In genomic region chr1:154219511-154219910, GRCh38 we compare ENCODE assay signal across 8 cellular contexts. TPM values are rescaled to one million over a fixed set of nuclear protein-coding genes. Genes with fewer than 3 reads are reported as not detected.
A peak's percentile ranks its signal among the peaks of the same experiment; 100 is the strongest.
DNase-seq lines count a peak whose midpoint lies in the region; ATAC-seq and TF ChIP-seq lines count a peak whose summit lies in the region.

No MANE protein-coding gene starts in this region.

- peak overlapping the region; percentile 99 for H3K14ac ChIP-seq in IMR-90 (replicated peaks; ENCODE audit: low read depth, low read length)

- POLR2A ChIA-PET in IMR-90 (lab: Charles Lee; ENCODE audit: unreplicated experiment), result no interaction called here

- TF ChIP-seq RAD21 in IMR-90 (IDR thresholded peaks at IDR 0.05; ENCODE audit: low read length), result no peak

- no peak overlapping the region for H2AFZ ChIP-seq in IMR-90 (replicated peaks; ENCODE audit: low read length, poor library complexity)

- peak overlapping the region; percentile 9 for H4K91ac ChIP-seq in IMR-90 (ENCODE audit: insufficient read depth, low read depth, low read length)

- H3K36me3 ChIP-seq in IMR-90 (ENCODE audit: control insufficient read depth, insufficient read depth, low read length), result peaks cover 14% of the 10 kb centered on the region

- H3K79me1 ChIP-seq in IMR-90 (ENCODE audit: low read depth in 1 of 2, low read length in 2 of 2), result peaks cover 19 to 54% of the 10 kb centered on the region in 2 experiments

- BruUV-seq in IMR-90 (replicated peaks; lab: Mats Ljungman, UMichigan), result no TSS peak

- H3K27me3 ChIP-seq in IMR-90 (ENCODE audit: control insufficient read depth, insufficient read depth, low read length), result no peaks in the 10 kb centered on the region

- no peak for ATAC-seq in IMR-90 (ENCODE audit: low read depth)

- peak overlapping the region; percentile 97 for H3K4ac ChIP-seq in IMR-90 (ENCODE audit: low read depth, low read length)

- no peak overlapping the region for H3K18ac ChIP-seq in IMR-90 (ENCODE audit: low read depth, low read length)

- H2BK5ac ChIP-seq in IMR-90 (ENCODE audit: low read depth, low read length, poor library complexity, severe bottlenecking), result peak overlapping the region; percentile 17

- peak overlapping the region; percentile 99 for H2AK9ac ChIP-seq in IMR-90 (replicated peaks; ENCODE audit: low read depth, low read length, poor library complexity)

- H3K4me1 ChIP-seq in IMR-90 (ENCODE audit: control insufficient read depth, insufficient read depth, low read length), result no peaks in the 10 kb centered on the region; the same call in 1 of the 2 replicates

- dilution Hi-C loops in IMR-90 (cut with HindIII; ENCODE audit: low sequenced_read_pairs, unreplicated experiment), result no loop called here

- H3K56ac ChIP-seq in IMR-90 (ENCODE audit: extremely low read depth, insufficient read depth, low read length), result peak overlapping the region; percentile 97

- H3K9ac ChIP-seq in IMR-90 (ENCODE audit: low read depth, low read length), result peak overlapping the region; percentile 96

- no peaks in the 10 kb centered on the region for H3K9me1 ChIP-seq in IMR-90 (ENCODE audit: insufficient read depth, low read length)

- peaks cover 27% of the 10 kb centered on the region; the same call in 1 of the 2 replicates for H4K20me1 ChIP-seq in IMR-90 (ENCODE audit: insufficient read depth, low read length)

- peak overlapping the region; percentile 47; the same call in 1 of the 2 replicates for H4K5ac ChIP-seq in IMR-90 (ENCODE audit: low read depth, low read length)

- intact Hi-C loops in IMR-90 (cut with micrococcal nuclease), result no loop called here

- H3K27ac ChIP-seq in C4-2B (peak overlapping the region; percentile 100), IMR-90 (ENCODE audit: insufficient read depth, low read length) (peak overlapping the region; percentile 96), substantia nigra (ENCODE audit: low read depth, low read length, poor library complexity, severe bottlenecking) (peak overlapping the region; percentile 97)

- H3K9me3 ChIP-seq in IMR-90 (ENCODE audit: control insufficient read depth, insufficient read depth, low read length), result no peaks in the 10 kb centered on the region

- peak overlapping the region; percentile 80 for H3K4me3 ChIP-seq in IMR-90 (ENCODE audit: insufficient read depth, low read depth, low read length)

- peak overlapping the region; percentile 88 for H2AK5ac ChIP-seq in IMR-90 (ENCODE audit: low read depth, low read length)

- TF ChIP-seq POLR2A in IMR-90 (IDR thresholded peaks at IDR 0.05; ENCODE audit: low read depth, low read length), result no peak; the same call in 1 of the 2 replicates

- CTCF ChIA-PET in IMR-90 (lab: Yijun Ruan, JAX), result interaction anchor here (1.2 kb wide), 1 partner anchor 26 kb away, joined by 3 read pairs; no protein-coding TSS in a partner anchor

- H3K23ac ChIP-seq in IMR-90 (ENCODE audit: low read depth, low read length), result peak overlapping the region; percentile 95

- WGBS in IMR-90 (ENCODE audit: extremely low coverage in 2 of 2, insufficient read length in 1 of 2), 2 experiments, result no CpG with 5 or more reads among the region's 5 CpGs

- H2BK120ac ChIP-seq in IMR-90 (ENCODE audit: low read depth, low read length), result no peak overlapping the region

- TF ChIP-seq CTCF in C4-2B (conservative IDR thresholded peaks at IDR 0.05) (no peak), IMR-90 (conservative IDR thresholded peaks at IDR 0.05; ENCODE audit: low read depth, low read length) (no peak)

- peak overlapping the region; percentile 41 to 95 for H4K8ac ChIP-seq in IMR-90 (ENCODE audit: low read depth in 2 of 2, low read length in 2 of 2)

- DNase-seq in IMR-90, result peak; percentile 47
- DNase-seq in amniotic epithelial cell (ENCODE audit: low read depth), result peak; percentile 29
- peak; percentile 28 for DNase-seq in kidney tubule cell (ENCODE audit: low spot score)
- peak in 3 of 49 donors; percentile 1 to 8 (median 1) for DNase-seq in substantia nigra (lab: John Stamatoyannopoulos, UW)
- no peak for DNase-seq in foreskin melanocyte
- DNase-seq in central memory CD4-positive, alpha-beta T cell, result no peak
- no peak for DNase-seq in iPS-NIHi7 (ENCODE audit: extremely low spot score)

- H2BK20ac ChIP-seq in IMR-90 (ENCODE audit: low read depth, low read length), result no peak overlapping the region

- peak overlapping the region; percentile 95 for H3K4me2 ChIP-seq in IMR-90 (ENCODE audit: low read depth, low read length)

- H2BK15ac ChIP-seq in IMR-90 (ENCODE audit: low read depth, low read length), result peak overlapping the region; percentile 27; the same call in 1 of the 3 replicates

- in situ Hi-C loops in IMR-90 (cut with MboI; ENCODE audit: low sequenced_read_pairs), result no loop called here

TF ChIP-seq in IMR-90, 13 proteins besides CTCF, POLR2A, EP300 and RAD21:
- TF ChIP-seq MXI1 (IDR thresholded peaks at IDR 0.05; ENCODE audit: borderline replicate concordance, low read depth, low read length) (no peak; the same call in 1 of the 2 replicates), NFE2L2 (IDR thresholded peaks at IDR 0.05; ENCODE audit: low read depth, low read length) (no peak), MAFK (IDR thresholded peaks at IDR 0.05; ENCODE audit: low read depth, low read length) (no peak), FOS (IDR thresholded peaks at IDR 0.05; ENCODE audit: low read depth, low read length) (no peak), CEBPB (IDR thresholded peaks at IDR 0.05; ENCODE audit: low read depth, low read length) (no peak), BHLHE40 (IDR thresholded peaks at IDR 0.05; ENCODE audit: low read depth, low read length) (no peak), SMC3 (IDR thresholded peaks at IDR 0.05; ENCODE audit: low read depth, low read length) (no peak), CHD1 (IDR thresholded peaks at IDR 0.05; ENCODE audit: low read depth, low read length) (no peak), RCOR1 (IDR thresholded peaks at IDR 0.05; ENCODE audit: insufficient replicate concordance, low read length) (no peak), USF2 (IDR thresholded peaks at IDR 0.05; ENCODE audit: low read depth, low read length) (no peak), ELK1 (IDR thresholded peaks at IDR 0.05; ENCODE audit: borderline replicate concordance, low read depth, low read length) (no peak)

RNA-seq across cellular contexts. Expression of gene UBAP2L, which starts 1.2 kb away (rescaled TPM):
- total RNA-seq in IMR-90 (2012; rRNA removed), result 57.5 and 77.2 TPM in 2 replicates
- polyA plus RNA-seq in IMR-90 (2012; rRNA removed), result 149 and 156 TPM in 2 replicates
- polyA plus RNA-seq in IMR-90 (2012; cell fraction: cytosol; rRNA removed), result 58.9 and 125 TPM in 2 replicates
- 363 and 547 TPM in 2 replicates for polyA plus RNA-seq in IMR-90 (2012; cell fraction: nucleus; rRNA removed; ENCODE audit: low replicate concordance)

RNA-seq across cellular contexts. Expression of gene CFAP141, which starts 13.4 kb away (rescaled TPM):
- not detected in 2 replicates for total RNA-seq in IMR-90 (2012; rRNA removed)
- not detected in 2 replicates for polyA plus RNA-seq in IMR-90 (2012; rRNA removed)
- polyA plus RNA-seq in IMR-90 (2012; cell fraction: cytosol; rRNA removed), result not detected in 2 replicates
- not detected in 2 replicates for polyA plus RNA-seq in IMR-90 (2012; cell fraction: nucleus; rRNA removed; ENCODE audit: low replicate concordance)

RNA-seq across cellular contexts. Expression of gene TPM3, which starts 27.6 kb away (rescaled TPM):
- 530 and 974 TPM in 2 replicates for total RNA-seq in IMR-90 (2012; rRNA removed)
- 409 and 438 TPM in 2 replicates for polyA plus RNA-seq in IMR-90 (2012; rRNA removed)
- polyA plus RNA-seq in IMR-90 (2012; cell fraction: cytosol; rRNA removed), result 159 and 397 TPM in 2 replicates
- 82.6 and 262 TPM in 2 replicates for polyA plus RNA-seq in IMR-90 (2012; cell fraction: nucleus; rRNA removed; ENCODE audit: low replicate concordance)

RNA-seq across cellular contexts. Expression of gene HAX1, which starts 52.9 kb away (rescaled TPM):
- 140 and 146 TPM in 2 replicates for total RNA-seq in IMR-90 (2012; rRNA removed)
- 117 TPM in 2 replicates for polyA plus RNA-seq in IMR-90 (2012; rRNA removed)
- 57.8 and 129 TPM in 2 replicates for polyA plus RNA-seq in IMR-90 (2012; cell fraction: cytosol; rRNA removed)
- polyA plus RNA-seq in IMR-90 (2012; cell fraction: nucleus; rRNA removed; ENCODE audit: low replicate concordance), result 51.3 and 98.5 TPM in 2 replicates

Comparison
In these comparisons a context has a peak if more than half of its experiments do, and no peak if none do; other contexts are left out.
1. DNase-seq: peak in IMR-90 (single experiment), amniotic epithelial cell (single experiment) and kidney tubule cell (single experiment); none in foreskin melanocyte (single experiment), central memory CD4-positive, alpha-beta T cell (single experiment) and iPS-NIHi7 (single experiment).
2. Peak in every context shown above with its lines, with median percentiles within 50 percentile points of each other: H3K27ac ChIP-seq.